8 cellular contexts compared by ENCODE assay signal in the genomic region with DNA sequence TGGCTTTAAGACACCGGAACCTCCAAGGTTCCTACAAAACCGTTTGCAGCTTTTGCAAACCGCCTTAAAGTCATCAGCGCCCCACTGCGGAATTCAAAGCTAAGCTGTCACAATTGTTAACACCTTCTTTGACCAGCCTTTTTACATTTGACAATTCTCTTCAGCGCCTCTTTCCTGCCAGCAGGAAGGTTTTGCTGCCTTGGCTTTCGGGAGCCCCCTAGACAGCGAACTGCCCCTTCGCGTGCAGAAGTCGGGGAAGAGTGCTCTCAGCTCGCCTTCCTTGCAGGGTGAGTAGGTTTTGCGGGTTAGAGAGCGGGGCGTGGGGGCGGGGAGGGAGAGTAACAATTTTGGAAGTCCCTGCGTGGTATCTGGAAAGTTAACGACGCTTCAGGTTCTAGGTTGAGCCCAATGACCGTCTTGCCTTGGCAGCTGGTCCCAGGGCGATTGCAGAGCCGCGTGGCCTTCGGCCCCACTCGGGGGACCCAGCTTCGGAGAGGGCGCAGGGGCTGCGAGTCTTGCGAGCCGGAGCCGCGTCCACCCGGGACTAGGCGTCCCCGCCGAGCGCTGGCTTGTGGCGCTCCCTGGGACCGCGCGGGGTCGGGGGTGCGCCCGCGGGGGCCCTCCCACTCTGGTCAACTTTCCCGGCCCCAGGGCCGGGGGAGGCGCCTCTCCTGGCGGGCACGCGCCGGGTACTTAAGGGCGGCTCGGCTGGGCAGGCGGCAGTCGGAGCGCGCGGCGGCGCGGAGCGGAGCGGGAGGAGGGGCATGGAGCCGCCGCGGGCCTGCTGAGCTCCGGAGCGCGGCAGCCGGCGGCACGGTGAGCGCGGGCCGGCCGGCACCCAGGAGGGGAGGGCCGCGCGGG. TPM values are rescaled to one million over a fixed set of nuclear protein-coding genes. Genes with fewer than 3 reads are reported as not detected.
A peak's percentile ranks its signal among the peaks of the same experiment; 100 is the strongest.
DNase-seq lines count a peak whose midpoint lies in the region; ATAC-seq and TF ChIP-seq lines count a peak whose summit lies in the region.

A gene with protein sequence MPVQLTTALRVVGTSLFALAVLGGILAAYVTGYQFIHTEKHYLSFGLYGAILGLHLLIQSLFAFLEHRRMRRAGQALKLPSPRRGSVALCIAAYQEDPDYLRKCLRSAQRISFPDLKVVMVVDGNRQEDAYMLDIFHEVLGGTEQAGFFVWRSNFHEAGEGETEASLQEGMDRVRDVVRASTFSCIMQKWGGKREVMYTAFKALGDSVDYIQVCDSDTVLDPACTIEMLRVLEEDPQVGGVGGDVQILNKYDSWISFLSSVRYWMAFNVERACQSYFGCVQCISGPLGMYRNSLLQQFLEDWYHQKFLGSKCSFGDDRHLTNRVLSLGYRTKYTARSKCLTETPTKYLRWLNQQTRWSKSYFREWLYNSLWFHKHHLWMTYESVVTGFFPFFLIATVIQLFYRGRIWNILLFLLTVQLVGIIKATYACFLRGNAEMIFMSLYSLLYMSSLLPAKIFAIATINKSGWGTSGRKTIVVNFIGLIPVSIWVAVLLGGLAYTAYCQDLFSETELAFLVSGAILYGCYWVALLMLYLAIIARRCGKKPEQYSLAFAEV (plus strand): TSS at position 153 of the 861 bp plus-strand sequence. CDS start 3,743 bp downstream, outside the sequence.

- H3K36me3 ChIP-seq in lower lobe of right lung = peaks cover 16% of the 10 kb centered on the region

- H3K27me3 Mint-ChIP-seq in effector memory CD8-positive, alpha-beta T cell = peaks cover 54 to 89% of the 10 kb centered on the region in 2 donors

- peak within 1 kb of the TSS; percentile 59 for H3K4me3 ChIP-seq in LNCaP clone FGC (ENCODE audit: low read depth, low read length)
- peak within 1 kb of the TSS; percentile 57 for H3K4me3 ChIP-seq in lower lobe of right lung

- no peaks in the 10 kb centered on the region for H3K9me3 ChIP-seq in lower lobe of right lung

- DNase-seq in activated naive CD4-positive, alpha-beta T cell treated with Interleukin-2 at 50 U/mL for 16 hours = peak; percentile 25
- DNase-seq in activated naive CD4-positive, alpha-beta T cell treated with anti-CD3 and anti-CD28 coated beads, Interleukin-2, amount 50 U/mL, for 16 hours = no peak
- DNase-seq in LNCaP clone FGC (ENCODE audit: low read depth) (peak; percentile 35), T1000 (lab: John Stamatoyannopoulos, UW) (peak; percentile 24), lower lobe of right lung (peak; percentile 81)
- DNase-seq in effector memory CD8-positive, alpha-beta T cell = no peak
- peak; percentile 55 for DNase-seq in stimulated activated naive CD8-positive, alpha-beta T cell treated with anti-CD3 and anti-CD28 coated beads, Interleukin-15, Interleukin-2, amounts not matched to agents 100 U/mL and 50 U/mL, for 24 hours

- peak; percentile 74 for ATAC-seq in effector memory CD8-positive, alpha-beta T cell (replicated peaks)
- ATAC-seq in lower lobe of right lung (peak; percentile 79 to 88), GM19463 (IDR thresholded peaks at IDR 0.05; ENCODE audit: unreplicated experiment) (no peak)
- ATAC-seq in stimulated activated naive CD8-positive, alpha-beta T cell treated with anti-CD3 and anti-CD28 coated beads, Interleukin-15, Interleukin-2, amounts not matched to agents 100 U/mL and 50 U/mL, for 24 hours = peak; percentile 69

- TF ChIP-seq CTCF in LNCaP clone FGC (IDR thresholded peaks at IDR 0.05; ENCODE audit: control insufficient read depth, extremely low read depth, insufficient read depth) (peak; percentile 73), lower lobe of right lung (IDR thresholded peaks at IDR 0.05) (peak; percentile 15)

- H3K36me3 Mint-ChIP-seq in effector memory CD8-positive, alpha-beta T cell (ENCODE audit: insufficient read depth) = peaks cover 14% of the 10 kb centered on the region

- no peaks in the 10 kb centered on the region for H3K9me3 Mint-ChIP-seq in effector memory CD8-positive, alpha-beta T cell

- intact Hi-C loops in lower lobe of right lung (cut with DNase I) = no loop called here

- H3K27ac Mint-ChIP-seq in effector memory CD8-positive, alpha-beta T cell = peak within 1 kb of the TSS in 1 of 2 donors; percentile 76

- H3K4me1 ChIP-seq in lower lobe of right lung = peaks cover 34% of the 10 kb centered on the region

- peak within 1 kb of the TSS; percentile 87 to 88 for H3K4me3 Mint-ChIP-seq in effector memory CD8-positive, alpha-beta T cell

- peaks cover 18% of the 10 kb centered on the region for H3K27me3 ChIP-seq in lower lobe of right lung (ENCODE audit: low read depth)

- peak within 1 kb of the TSS; percentile 36 for H3K27ac ChIP-seq in lower lobe of right lung

- H3K4me1 Mint-ChIP-seq in effector memory CD8-positive, alpha-beta T cell (ENCODE audit: low read depth in 2 of 2) = peaks cover 6 to 17% of the 10 kb centered on the region in 2 donors

RNA-seq across cellular contexts. Expression of the gene that starts here (rescaled TPM):
- 12.6 TPM for total RNA-seq in lower lobe of right lung

Comparison
In these comparisons a context has a peak if more than half of its experiments do, and no peak if none do; other contexts are left out.
1. DNase-seq: peak in activated naive CD4-positive, alpha-beta T cell treated with Interleukin-2 at 50 U/mL for 16 hours (single experiment), LNCaP clone FGC (single experiment), T1000 (single experiment), lower lobe of right lung (single experiment) and stimulated activated naive CD8-positive, alpha-beta T cell treated with anti-CD3 and anti-CD28 coated beads, Interleukin-15, Interleukin-2, amounts not matched to agents 100 U/mL and 50 U/mL, for 24 hours (single experiment); none in activated naive CD4-positive, alpha-beta T cell treated with anti-CD3 and anti-CD28 coated beads, Interleukin-2, amount 50 U/mL, for 16 hours (single experiment) and effector memory CD8-positive, alpha-beta T cell (0 of 3).